Comparison of ENCODE assay signal across 11 cellular contexts in genomic region chr16:9077001-9077809, GRCh38. TPM values are rescaled to one million over a fixed set of nuclear protein-coding genes. Genes with fewer than 3 reads are reported as not detected.
A peak's percentile ranks its signal among the peaks of the same experiment; 100 is the strongest.
DNase-seq lines count a peak whose midpoint lies in the region; ATAC-seq and TF ChIP-seq lines count a peak whose summit lies in the region.
"Had no signal": no experiment of that assay in that cellular context is flagged by ENCODE, and none has a peak within 500 bp of the region (broad histone marks: within the 10 kb centered on the region; RNA-seq: fewer than 3 reads in every experiment).

No MANE protein-coding gene starts in this region.

- peak overlapping the region; percentile 74 for H3K27ac ChIP-seq in HCT116 (ENCODE audit: low read depth, low read length)
- H3K27ac ChIP-seq in SU-DHL-6 (ENCODE audit: low read depth, low read length): peak overlapping the region; percentile 23
- H3K27ac ChIP-seq: cardiac muscle cell had no signal

- no peak overlapping the region for H3K27ac Mint-ChIP-seq in nephron progenitor cell
- H3K27ac Mint-ChIP-seq: mesothelial cell of epicardium had no signal

- H3F3A ChIP-seq in SU-DHL-6 (ENCODE audit: insufficient read depth): peaks cover 6% of the 10 kb centered on the region

- H3K9me3 ChIP-seq in HCT116 (ENCODE audit: control insufficient read depth in 1 of 2, insufficient read depth in 1 of 2, low read depth in 1 of 2, low read length in 2 of 2) (no peaks in the 10 kb centered on the region), SU-DHL-6 (ENCODE audit: insufficient read depth, low read length) (no peaks in the 10 kb centered on the region)

- no peak overlapping the region for H3K4me3 Mint-ChIP-seq in nephron progenitor cell
- H3K4me3 Mint-ChIP-seq: mesothelial cell of epicardium had no signal

- TF ChIP-seq RAD21 in HCT116 (IDR thresholded peaks at IDR 0.05; ENCODE audit: low read depth): 0 out of 2 replicates have a peak, but pooled peaks have one; percentile 35

- peak overlapping the region in 1 of 2 experiments; percentile 12; a peak in 1 of 4 replicates for H3K4me3 ChIP-seq in HCT116 (replicated peaks in 1 of 2; ENCODE audit: low read depth in 1 of 2, low read length in 2 of 2)
- no peak overlapping the region for H3K4me3 ChIP-seq in SU-DHL-6 (ENCODE audit: insufficient read depth, low read length, poor library complexity, severe bottlenecking)
- H3K4me3 ChIP-seq in foreskin fibroblast (ENCODE audit: low read depth in 1 of 2, low read length in 2 of 2): no peak overlapping the region
- H3K4me3 ChIP-seq: cardiac muscle cell had no signal

- RAD21 ChIA-PET in HCT116 (lab: Charles Lee; ENCODE audit: low non-redundant PET in 1 of 2, low total read pairs in 2 of 2, uncharacterized antibody in 2 of 2, unreplicated experiment in 2 of 2): no interaction called here

- TF ChIP-seq CTCF in HCT116 (IDR thresholded peaks at IDR 0.05 in 2 of 3, conservative IDR thresholded peaks at IDR 0.05 in 1 of 3; ENCODE audit: borderline replicate concordance in 1 of 3, insufficient read depth in 1 of 3, low read depth in 2 of 3, low read length in 2 of 3): no peak
- TF ChIP-seq CTCF in SU-DHL-6 (IDR thresholded peaks at IDR 0.05; ENCODE audit: insufficient read depth, low read length, poor library complexity, severe bottlenecking): no peak
- no peak for TF ChIP-seq CTCF in foreskin fibroblast (IDR thresholded peaks at IDR 0.05; ENCODE audit: low read depth, low read length)
- TF ChIP-seq CTCF in GM13976 (IDR thresholded peaks at IDR 0.05; ENCODE audit: borderline replicate concordance, control extremely low read depth, extremely low read depth, insufficient read depth, missing control alignments): no peak
- TF ChIP-seq CTCF in nephron progenitor cell (IDR thresholded peaks at IDR 0.05): no peak

- intact Hi-C loops in HCT116 (cut with micrococcal nuclease): no loop called here

- peak; percentile 80 for DNase-seq in ACHN
- peak; percentile 47 for DNase-seq in HCT116 (ENCODE audit: low read depth, low spot score)
- peak; percentile 83 to 88 for DNase-seq in foreskin fibroblast
- DNase-seq in NCI-H1105 (lab: John Stamatoyannopoulos, UW): no peak
- DNase-seq in GM13976 (ENCODE audit: low spot score): no peak
- DNase-seq in NCI-H524 treated with DMSO at 0.1 percent for 48 hours (lab: John Stamatoyannopoulos, UW): no peak
- no peak for DNase-seq in nephron progenitor cell
- DNase-seq: NCI-H2171 had no signal

- H2AFZ ChIP-seq in HCT116 (ENCODE audit: low read depth, low read length, poor library complexity, severe bottlenecking) (peak overlapping the region; percentile 77), SU-DHL-6 (ENCODE audit: low read depth, low read length, severe bottlenecking) (peak overlapping the region; percentile 59)

- POLR2A ChIA-PET in HCT116 (lab: Charles Lee): interaction anchor here (1.5 to 8.0 kb wide), 7 partner anchors 10 to 68 kb away, joined by 3 to 183 read pairs (median 10); partner anchors contain the start of gene HAPSTR1

- H3K27me3 Mint-ChIP-seq in nephron progenitor cell (ENCODE audit: low read depth, poor library complexity): peaks cover 6% of the 10 kb centered on the region

- H3K4me1 ChIP-seq in HCT116 (ENCODE audit: control insufficient read depth in 1 of 2, insufficient read depth in 2 of 2, low read length in 2 of 2): peaks cover 33 to 74% of the 10 kb centered on the region in 2 experiments

- H3K27me3 ChIP-seq in HCT116 (ENCODE audit: insufficient read depth, low read length) (no peaks in the 10 kb centered on the region), SU-DHL-6 (ENCODE audit: low read length) (no peaks in the 10 kb centered on the region)
- H3K27me3 ChIP-seq: cardiac muscle cell had no signal

- H3K9ac ChIP-seq in HCT116 (ENCODE audit: low read length) (peak overlapping the region; percentile 65), SU-DHL-6 (ENCODE audit: low read length) (peak overlapping the region; percentile 12; the same call in 1 of the 2 replicates)

- CTCF ChIA-PET in HCT116 (lab: Charles Lee): interaction anchor here (0.9 to 2.4 kb wide), 2 partner anchors 27 to 68 kb away, joined by 3 to 14 read pairs; no protein-coding TSS in a partner anchor

- BruUV-seq in HCT116 (replicated peaks; lab: Mats Ljungman, UMichigan): no TSS peak

- H3K36me3 ChIP-seq in HCT116 (ENCODE audit: control insufficient read depth in 1 of 2, insufficient read depth in 2 of 2, low read length in 2 of 2) (no peaks in the 10 kb centered on the region), SU-DHL-6 (ENCODE audit: low read length) (no peaks in the 10 kb centered on the region)
- H3K36me3 ChIP-seq: cardiac muscle cell had no signal

- H3K4me1 Mint-ChIP-seq in nephron progenitor cell: no peaks in the 10 kb centered on the region

- H3K79me2 ChIP-seq in HCT116 (ENCODE audit: insufficient read depth, low read length): no peaks in the 10 kb centered on the region
- H3K79me2 ChIP-seq in SU-DHL-6 (ENCODE audit: insufficient read depth, low read length): no peaks in the 10 kb centered on the region

- peaks cover 26% of the 10 kb centered on the region for H3K9me3 Mint-ChIP-seq in nephron progenitor cell

- in situ Hi-C loops in ACHN (cut with HindIII; ENCODE audit: low pct_ligation_motif_present, low pct_unique_long_range_greater_than_20kb, low sequenced_read_pairs) (no loop called here), GM13976 (cut with MboI; ENCODE audit: low sequenced_read_pairs, unreplicated experiment) (no loop called here)

- H3K36me3 Mint-ChIP-seq in nephron progenitor cell (ENCODE audit: low read depth): no peaks in the 10 kb centered on the region
- H3K36me3 Mint-ChIP-seq: mesothelial cell of epicardium had no signal

- ATAC-seq in HCT116: peak; percentile 63

- H3K4me2 ChIP-seq in HCT116 (ENCODE audit: low read length) (peak overlapping the region; percentile 63), SU-DHL-6 (ENCODE audit: low read depth, low read length, poor library complexity, severe bottlenecking) (peak overlapping the region; percentile 29)

- H3K9me2 ChIP-seq in HCT116 (ENCODE audit: insufficient read depth) (no peaks in the 10 kb centered on the region), SU-DHL-6 (replicated peaks; ENCODE audit: insufficient read depth, low read length) (no peaks in the 10 kb centered on the region)

- H4K20me1 ChIP-seq in HCT116 (ENCODE audit: insufficient read depth): no peaks in the 10 kb centered on the region
- H4K20me1 ChIP-seq in SU-DHL-6 (ENCODE audit: low read depth, low read length): no peaks in the 10 kb centered on the region

- TF ChIP-seq POLR2A in HCT116 (IDR thresholded peaks at IDR 0.05; ENCODE audit: borderline replicate concordance, extremely low read depth, insufficient read depth, insufficient read length): no peak

TF ChIP-seq in HCT116, 20 proteins besides CTCF, POLR2A, EP300 and RAD21 (continues in another document):
- TF ChIP-seq SIN3A (IDR thresholded peaks at IDR 0.05; ENCODE audit: low read depth): peak; percentile 26; the same call in 1 of the 2 replicates
- peak; percentile 25; the same call in 1 of the 2 replicates for TF ChIP-seq JUND (IDR thresholded peaks at IDR 0.05)
- TF ChIP-seq POLR2AphosphoS5 (IDR thresholded peaks at IDR 0.05; ENCODE audit: low read depth, low read length): peak; percentile 48
- peak; percentile 42 for TF ChIP-seq ZBTB33 (IDR thresholded peaks at IDR 0.05; ENCODE audit: extremely low read depth, insufficient replicate concordance, low read length)
- peak; percentile 52 for TF ChIP-seq MAX (IDR thresholded peaks at IDR 0.05)
- TF ChIP-seq SP1 (IDR thresholded peaks at IDR 0.05; ENCODE audit: low read depth): 0 out of 2 replicates have a peak, but pooled peaks have one; percentile 29
- no peak for TF ChIP-seq EZH2phosphoT487 (IDR thresholded peaks at IDR 0.05; ENCODE audit: borderline replicate concordance)
- peak; percentile 13; the same call in 1 of the 2 replicates for TF ChIP-seq CBX3 (IDR thresholded peaks at IDR 0.05; ENCODE audit: low read depth)
- TF ChIP-seq TCF7L2 (IDR thresholded peaks at IDR 0.05; ENCODE audit: borderline replicate concordance, extremely low read depth, insufficient read depth, insufficient read length): no peak

RNA-seq across cellular contexts. Expression of gene HAPSTR1, which starts 14.2 kb away (rescaled TPM):
- 54.9 TPM for total RNA-seq in HCT116 (2021; ENCODE audit: unreplicated experiment)
- 17.2 and 22.8 TPM in 2 replicates for polyA plus RNA-seq in HCT116 (2012)

Comparison
In these comparisons a context has a peak if more than half of its experiments do, and no peak if none do; other contexts are left out.
1. DNase-seq: peak in ACHN (single experiment), HCT116 (single experiment) and foreskin fibroblast (2 of 2); none in NCI-H1105 (single experiment), GM13976 (single experiment), NCI-H524 treated with DMSO at 0.1 percent for 48 hours (single experiment) and nephron progenitor cell (single experiment).